ENCODE assay signal across 29 cellular contexts in genomic region chr3:55974421-55974820, GRCh38.
"Had no signal": no experiment of that assay in that cellular context is flagged by ENCODE, and none has a peak within 500 bp of the region (broad histone marks: within the 10 kb centered on the region; RNA-seq: fewer than 3 reads in every experiment).

No MANE protein-coding gene starts in this region.

- H3K9me3 Mint-ChIP-seq: activated CD4-positive, alpha-beta memory T cell treated with anti-CD3 and anti-CD28 coated beads, Interleukin-2, amount 10 ng/mL, durations not matched to agents 7 days and 5 days; activated CD4-positive, alpha-beta T cell treated with anti-CD3 and anti-CD28 coated beads, Interleukin-2, amount 10 ng/mL, durations not matched to agents 7 days and 5 days; dendritic cell treated with granulocyte-macrophage colony-stimulating factor and Interleukin-4, amounts not matched to agents 40 ng/mL and 50 ng/mL, for 4 days; WTC11 had no signal

- ATAC-seq: activated T-helper 17 cell treated with anti-CD3 and anti-CD28 coated beads, Interleukin-2, amount 50 U/mL, for 72 hours; body of pancreas; foreskin keratinocyte; gastrocnemius medialis; WTC11 had no signal

- H3K9me3 ChIP-seq: body of pancreas, esophagus muscularis mucosa, gastrocnemius medialis had no signal

- H3K4me3 Mint-ChIP-seq: activated CD4-positive, alpha-beta memory T cell treated with anti-CD3 and anti-CD28 coated beads, Interleukin-2, amount 10 ng/mL, durations not matched to agents 7 days and 5 days; activated CD4-positive, alpha-beta T cell treated with anti-CD3 and anti-CD28 coated beads, Interleukin-2, amount 10 ng/mL, durations not matched to agents 7 days and 5 days; activated naive CD8-positive, alpha-beta T cell; activated T-cell treated with anti-CD3 and anti-CD28 coated beads, Interleukin-2, amount 50 U/mL, for 24 hours; activated T-helper 17 cell treated with anti-CD3 and anti-CD28 coated beads, Interleukin-2, amount 50 U/mL, for 72 hours; dendritic cell treated with granulocyte-macrophage colony-stimulating factor and Interleukin-4, amounts not matched to agents 40 ng/mL and 50 ng/mL, for 4 days; WTC11 had no signal

- H3K27ac Mint-ChIP-seq: activated CD4-positive, alpha-beta memory T cell treated with anti-CD3 and anti-CD28 coated beads, Interleukin-2, amount 10 ng/mL, durations not matched to agents 7 days and 5 days; activated CD4-positive, alpha-beta T cell treated with anti-CD3 and anti-CD28 coated beads, Interleukin-2, amount 10 ng/mL, durations not matched to agents 7 days and 5 days; activated naive CD8-positive, alpha-beta T cell; activated T-cell treated with anti-CD3 and anti-CD28 coated beads, Interleukin-2, amount 50 U/mL, for 24 hours; activated T-helper 17 cell treated with anti-CD3 and anti-CD28 coated beads, Interleukin-2, amount 50 U/mL, for 72 hours; dendritic cell treated with granulocyte-macrophage colony-stimulating factor and Interleukin-4, amounts not matched to agents 40 ng/mL and 50 ng/mL, for 4 days; WTC11 had no signal

- H3K27me3 Mint-ChIP-seq: activated CD4-positive, alpha-beta memory T cell treated with anti-CD3 and anti-CD28 coated beads, Interleukin-2, amount 10 ng/mL, durations not matched to agents 7 days and 5 days; activated CD4-positive, alpha-beta T cell treated with anti-CD3 and anti-CD28 coated beads, Interleukin-2, amount 10 ng/mL, durations not matched to agents 7 days and 5 days; activated T-cell treated with anti-CD3 and anti-CD28 coated beads, Interleukin-2, amount 50 U/mL, for 24 hours; activated T-helper 17 cell treated with anti-CD3 and anti-CD28 coated beads, Interleukin-2, amount 50 U/mL, for 72 hours; dendritic cell treated with granulocyte-macrophage colony-stimulating factor and Interleukin-4, amounts not matched to agents 40 ng/mL and 50 ng/mL, for 4 days had no signal

- H3K27ac ChIP-seq: body of pancreas, coronary artery, dorsolateral prefrontal cortex, esophagus muscularis mucosa, foreskin keratinocyte, gastrocnemius medialis, VCaP had no signal

- H3K36me3 Mint-ChIP-seq: activated naive CD8-positive, alpha-beta T cell; WTC11 had no signal

- H3K4me3 ChIP-seq: body of pancreas, coronary artery, dorsolateral prefrontal cortex, esophagus muscularis mucosa, gastrocnemius medialis had no signal

- H3K4me1 ChIP-seq: body of pancreas, esophagus muscularis mucosa, foreskin keratinocyte, gastrocnemius medialis had no signal

- H3K27me3 ChIP-seq: body of pancreas, dorsolateral prefrontal cortex, esophagus muscularis mucosa, foreskin keratinocyte, gastrocnemius medialis had no signal

- DNase-seq: activated CD4-positive, alpha-beta memory T cell treated with anti-CD3 and anti-CD28 coated beads, Interleukin-2, amount 10 ng/mL, durations not matched to agents 7 days and 5 days; activated CD4-positive, alpha-beta T cell treated with anti-CD3 and anti-CD28 coated beads for 1 hour; activated CD4-positive, alpha-beta T cell treated with anti-CD3 and anti-CD28 coated beads for 4 hours; activated CD4-positive, alpha-beta T cell treated with anti-CD3 and anti-CD28 coated beads, Interleukin-2, amount 10 ng/mL, durations not matched to agents 7 days and 5 days; activated CD4-positive, alpha-beta T cell treated with anti-CD3 and anti-CD28 coated beads, Interleukin-2, amount 50 U/mL, for 4 hours; activated CD8-positive, alpha-beta memory T cell treated with anti-CD3 and anti-CD28 coated beads, Interleukin-2, amount 50 U/mL, for 48 hours; activated effector memory CD4-positive, alpha-beta T cell treated with Interleukin-2 at 50 U/mL for 16 hours; activated gamma-delta T cell treated with Interleukin-2 at 50 U/mL for 16 hours; activated naive CD4-positive, alpha-beta T cell treated with anti-CD3 and anti-CD28 coated beads, Interleukin-2, amount 50 U/mL, for 16 hours; activated naive CD4-positive, alpha-beta T cell treated with Interleukin-2 at 50 U/mL for 16 hours; activated T-cell treated with anti-CD3 and anti-CD28 coated beads for 4 hours; activated T-cell treated with anti-CD3 and anti-CD28 coated beads, Interleukin-2, amount 50 U/mL, for 24 hours; amniotic stem cell; anterior cingulate cortex; body of pancreas; cerebellar nuclear complex; effector memory CD4-positive, alpha-beta T cell; erythroblast; foreskin keratinocyte; gastrocnemius medialis; T-helper 2 cell had no signal

- H3K4me1 Mint-ChIP-seq: activated CD4-positive, alpha-beta memory T cell treated with anti-CD3 and anti-CD28 coated beads, Interleukin-2, amount 10 ng/mL, durations not matched to agents 7 days and 5 days; activated CD4-positive, alpha-beta T cell treated with anti-CD3 and anti-CD28 coated beads, Interleukin-2, amount 10 ng/mL, durations not matched to agents 7 days and 5 days; activated T-helper 17 cell treated with anti-CD3 and anti-CD28 coated beads, Interleukin-2, amount 50 U/mL, for 72 hours had no signal

- H3K36me3 ChIP-seq: esophagus muscularis mucosa, gastrocnemius medialis had no signal
